In the genomic region with DNA sequence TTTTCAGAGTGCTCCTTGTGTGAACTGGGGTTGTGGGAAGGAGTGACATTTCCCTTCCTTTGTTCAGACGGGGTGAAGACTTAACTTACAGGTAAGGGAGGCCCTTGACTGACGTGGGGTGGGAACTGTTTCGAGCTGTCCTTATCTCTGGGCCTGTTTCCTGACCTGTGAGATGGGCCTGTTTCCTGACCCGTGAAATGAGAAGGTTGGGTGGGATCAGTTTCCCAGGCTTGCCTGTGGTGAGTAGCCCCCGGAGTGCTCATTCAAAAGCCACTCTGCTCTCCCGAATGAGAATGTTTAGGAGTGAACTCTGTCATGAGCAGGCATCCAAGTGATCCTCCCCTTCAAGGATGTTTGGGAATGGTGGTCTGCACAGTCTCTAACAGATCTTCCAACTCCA, we compare ENCODE assay signal across 32 cellular contexts. TPM values are rescaled to one million over a fixed set of nuclear protein-coding genes. Genes with fewer than 3 reads are reported as not detected.
"Had no signal": no experiment of that assay in that cellular context is flagged by ENCODE, and none has a peak within 500 bp of the region (broad histone marks: within the 10 kb centered on the region; RNA-seq: fewer than 3 reads in every experiment).

No MANE protein-coding gene starts in this region.

- H3K4me3 Mint-ChIP-seq: immature natural killer cell; natural killer cell; neural crest cell; stimulated activated naive CD8-positive, alpha-beta T cell treated with anti-CD3 and anti-CD28 coated beads, Interleukin-15, amount 100 ng/mL, for 72 hours had no signal

- H3K4me2 ChIP-seq: smooth muscle cell had no signal

- ATAC-seq: esophagus mucosa; foreskin keratinocyte; gastroesophageal sphincter; heart left ventricle; left ventricle myocardium superior; lower lobe of right lung; natural killer cell; sciatic nerve; stimulated activated naive CD8-positive, alpha-beta T cell treated with anti-CD3 and anti-CD28 coated beads, Interleukin-15, amount 100 ng/mL, for 72 hours had no signal

- H3K27me3 ChIP-seq: foreskin keratinocyte, pancreas, right atrium auricular region had no signal

- H3K4me1 Mint-ChIP-seq: immature natural killer cell; natural killer cell; stimulated activated naive CD8-positive, alpha-beta T cell treated with anti-CD3 and anti-CD28 coated beads, Interleukin-15, amount 100 ng/mL, for 72 hours had no signal

- H3K4me3 ChIP-seq: dorsolateral prefrontal cortex, gastroesophageal sphincter, heart left ventricle, lower lobe of right lung, pancreas, right atrium auricular region, smooth muscle cell, suprapubic skin, transverse colon had no signal

- H3K36me3 Mint-ChIP-seq: immature natural killer cell, natural killer cell had no signal

- H3K9me3 ChIP-seq: gastroesophageal sphincter, heart left ventricle, lower lobe of right lung, neutrophil, pancreas, right atrium auricular region, suprapubic skin, transverse colon had no signal

- H3K36me3 ChIP-seq: gastroesophageal sphincter, heart left ventricle, lower lobe of right lung, neutrophil, pancreas, right atrium auricular region, suprapubic skin, transverse colon had no signal

- H3K9me3 Mint-ChIP-seq: immature natural killer cell; natural killer cell; neural crest cell; stimulated activated naive CD8-positive, alpha-beta T cell treated with anti-CD3 and anti-CD28 coated beads, Interleukin-15, amount 100 ng/mL, for 72 hours had no signal

- H3K4me1 ChIP-seq: lower lobe of right lung, pancreas, right atrium auricular region had no signal

- H3K27ac ChIP-seq: dorsolateral prefrontal cortex, epithelial cell of prostate, foreskin keratinocyte, gastroesophageal sphincter, heart left ventricle, lower lobe of right lung, neutrophil, pancreas, right atrium auricular region, suprapubic skin, transverse colon had no signal

- DNase-seq: cerebellar nuclear complex; dorsolateral prefrontal cortex; effector CD4-positive, alpha-beta T cell; foreskin keratinocyte; heart left ventricle; hippocampal formation; immature natural killer cell; islet precursor cell; kidney glomerular epithelial cell; left ventricle myocardium superior; lower lobe of right lung; natural killer cell; stimulated activated CD4-positive, alpha-beta T cell treated with anti-CD3 and anti-CD28 coated beads, Interleukin-12 subunit alpha, Interleukin-12 subunit beta, amount 100 ng/mL, for 4 hours; stimulated activated CD4-positive, alpha-beta T cell treated with anti-CD3 and anti-CD28 coated beads, Interleukin-1b, Interleukin-23, amount 100 ng/mL, for 48 hours; stimulated activated CD4-positive, alpha-beta T cell treated with anti-CD3 and anti-CD28 coated beads, Interleukin-4, amount 100 ng/mL, for 1 hour; stimulated activated CD8-positive, alpha-beta memory T cell treated with anti-CD3 and anti-CD28 coated beads, Interleukin-4, amount 100 ng/mL, for 48 hours; stimulated activated naive CD4-positive, alpha-beta T cell; stimulated activated naive CD8-positive, alpha-beta T cell treated with anti-CD3 and anti-CD28 coated beads, Interleukin-15, amount 100 ng/mL, for 72 hours had no signal

- H3K27ac Mint-ChIP-seq: immature natural killer cell; natural killer cell; stimulated activated naive CD8-positive, alpha-beta T cell treated with anti-CD3 and anti-CD28 coated beads, Interleukin-15, amount 100 ng/mL, for 72 hours had no signal

RNA-seq across cellular contexts. Expression of gene LYPD6B, which starts 4.1 kb away (rescaled TPM):
- total RNA-seq: fibroblast of lung, heart left ventricle, left ventricle myocardium superior, mononuclear cell, natural killer cell, neural crest cell, posterior vena cava, sciatic nerve had no signal
- polyA plus RNA-seq: heart left ventricle, immature natural killer cell had no signal
